ENCODE assay signal across 9 cellular contexts in genomic region chr18:7116001-7116831, GRCh38. TPM values are rescaled to one million over a fixed set of nuclear protein-coding genes. Genes with fewer than 3 reads are reported as not detected.
A peak's percentile ranks its signal among the peaks of the same experiment; 100 is the strongest.
DNase-seq lines count a peak whose midpoint lies in the region; ATAC-seq, FAIRE-seq and TF ChIP-seq lines count a peak whose summit lies in the region.
"Had no signal": no experiment of that assay in that cellular context is flagged by ENCODE, and none has a peak within 500 bp of the region (broad histone marks: within the 10 kb centered on the region; RNA-seq: fewer than 3 reads in every experiment).

No MANE protein-coding gene starts in this region.

- peak; percentile 40 to 47; a peak in 3 of 6 replicates for ATAC-seq in A549
- no peak for ATAC-seq in HG02840 (IDR thresholded peaks at IDR 0.05; ENCODE audit: low FRiP score, unreplicated experiment)
- ATAC-seq: K562 had no signal

- 16% methylated on average over 25 of the region's 25 CpGs for WGBS in A549 (ENCODE audit: missing lambda C conversion rate)

- no peak for TF ChIP-seq CTCF in A549 (IDR thresholded peaks at IDR 0.05)
- TF ChIP-seq CTCF in colonic mucosa (IDR thresholded peaks at IDR 0.05) = no peak
- TF ChIP-seq CTCF in BE2C (IDR thresholded peaks at IDR 0.05; ENCODE audit: low read depth, low read length) = no peak
- TF ChIP-seq CTCF in A673 (conservative IDR thresholded peaks at IDR 0.05; ENCODE audit: low read depth, low read length) = no peak

- POLR2A ChIA-PET in A549 (lab: Yijun Ruan, JAX) = no interaction called here
- POLR2A ChIA-PET in A673 (lab: Charles Lee; ENCODE audit: low non-redundant PET) = no interaction called here

- peak overlapping the region; percentile 95 for H3K4me2 ChIP-seq in A549

- BruUV-seq in A673 (replicated peaks; lab: Mats Ljungman, UMichigan) = no TSS peak

- peaks cover 6% of the 10 kb centered on the region; the same call in 2 of the 3 replicates for H3K4me1 ChIP-seq in A549
- H3K4me1 ChIP-seq in colonic mucosa = no peaks in the 10 kb centered on the region
- peaks cover 11% of the 10 kb centered on the region for H3K4me1 ChIP-seq in muscle layer of colon (ENCODE audit: insufficient read depth, low read length)
- no peaks in the 10 kb centered on the region for H3K4me1 ChIP-seq in BE2C
- H3K4me1 ChIP-seq in A673 (ENCODE audit: insufficient read depth, low read length, poor library complexity, severe bottlenecking) = no peaks in the 10 kb centered on the region

- CTCF ChIA-PET in A549 (lab: Yijun Ruan, JAX) = no interaction called here
- CTCF ChIA-PET in A673 (lab: Charles Lee) = no interaction called here

- DNase-seq in A549 (ENCODE audit: low read depth in 1 of 2, low spot score in 1 of 2) = no peak
- peak; percentile 41 for DNase-seq in HTR-8/SVneo (ENCODE audit: insufficient read length, low spot score)
- no peak for DNase-seq in colonic mucosa
- no peak for DNase-seq in BE2C
- DNase-seq in A673 (ENCODE audit: low spot score) = no peak
- no peak for DNase-seq in dedifferentiated amniotic fluid mesenchymal stem cell (ENCODE audit: extremely low spot score)

- peak overlapping the region; percentile 52; the same call in 2 of the 3 replicates for H3K4me3 ChIP-seq in A549
- H3K4me3 ChIP-seq in colonic mucosa = peak overlapping the region; percentile 26
- H3K4me3 ChIP-seq in muscle layer of colon (ENCODE audit: low read depth in 1 of 2, low read length in 2 of 2) = peak overlapping the region; percentile 52 to 55
- H3K4me3 ChIP-seq in BE2C (ENCODE audit: low read depth, low read length) = no peak overlapping the region
- H3K4me3 ChIP-seq in A673 (ENCODE audit: low read depth, low read length, poor library complexity, severe bottlenecking) = no peak overlapping the region
- H3K4me3 ChIP-seq: K562 had no signal

- no peak for TF ChIP-seq POLR2A in A549 (IDR thresholded peaks at IDR 0.05; ENCODE audit: low read length)

- FAIRE-seq in A549 (lab: Jason Lieb, UNC) (no peak), HTR-8/SVneo (lab: Jason Lieb, UNC) (no peak)
- FAIRE-seq: K562 had no signal

- intact Hi-C loops in colonic mucosa (cut with DNase I) (no loop called here), A673 (cut with micrococcal nuclease; ENCODE audit: unreplicated experiment) (no loop called here)

- H3K9ac ChIP-seq in colonic mucosa (ENCODE audit: low read depth in 2 of 2, low read length in 2 of 2) (no peak overlapping the region), muscle layer of colon (ENCODE audit: low read length) (no peak overlapping the region)

- H3K36me3 ChIP-seq in colonic mucosa = no peaks in the 10 kb centered on the region
- H3K36me3 ChIP-seq in muscle layer of colon (ENCODE audit: insufficient read depth, low read length) = no peaks in the 10 kb centered on the region
- H3K36me3 ChIP-seq in BE2C = no peaks in the 10 kb centered on the region
- no peaks in the 10 kb centered on the region for H3K36me3 ChIP-seq in A673 (ENCODE audit: insufficient read depth, low read length, poor library complexity, severe bottlenecking)

- H3K9me3 ChIP-seq in A549 (no peaks in the 10 kb centered on the region), colonic mucosa (no peaks in the 10 kb centered on the region), muscle layer of colon (ENCODE audit: low read length) (no peaks in the 10 kb centered on the region), BE2C (no peaks in the 10 kb centered on the region), A673 (ENCODE audit: low read depth, low read length, poor library complexity, severe bottlenecking) (peaks cover 7% of the 10 kb centered on the region)

- TF ChIP-seq EP300 in A549 (IDR thresholded peaks at IDR 0.05) = no peak

- TF ChIP-seq RAD21 in A549 (conservative IDR thresholded peaks at IDR 0.05 in 1 of 2, IDR thresholded peaks at IDR 0.05 in 1 of 2) = no peak

- H3K27ac ChIP-seq in A549 = no peak overlapping the region
- no peak overlapping the region for H3K27ac ChIP-seq in colonic mucosa
- H3K27ac ChIP-seq in muscle layer of colon (ENCODE audit: low read depth, low read length) = no peak overlapping the region
- no peak overlapping the region for H3K27ac ChIP-seq in A673 (ENCODE audit: low read depth, low read length, poor library complexity, severe bottlenecking)

- H3K27me3 ChIP-seq in colonic mucosa = peaks cover 42% of the 10 kb centered on the region
- peaks cover 21 to 52% of the 10 kb centered on the region in 2 donors for H3K27me3 ChIP-seq in muscle layer of colon (ENCODE audit: control insufficient read depth in 1 of 2, insufficient read depth in 2 of 2, low read length in 2 of 2)
- peaks cover 9% of the 10 kb centered on the region for H3K27me3 ChIP-seq in BE2C
- H3K27me3 ChIP-seq in A673 (replicated peaks; ENCODE audit: insufficient read depth, low read depth, low read length, poor library complexity) = no peaks in the 10 kb centered on the region

TF ChIP-seq in A549, 52 proteins besides CTCF, POLR2A, EP300 and RAD21:
- TF ChIP-seq RARB (CRISPR knock-in tag; IDR thresholded peaks at IDR 0.05) (no peak), SREBF2 (IDR thresholded peaks at IDR 0.05) (no peak), BCL3 (IDR thresholded peaks at IDR 0.05) (no peak), KDM5A (IDR thresholded peaks at IDR 0.05) (no peak), RCOR1 (IDR thresholded peaks at IDR 0.05; ENCODE audit: low read depth, low read length) (no peak), ZFP36 (IDR thresholded peaks at IDR 0.05; ENCODE audit: borderline replicate concordance, partially characterized antibody) (no peak), EHMT2 (IDR thresholded peaks at IDR 0.05; ENCODE audit: low read depth) (no peak), HOXA7 (CRISPR knock-in tag; IDR thresholded peaks at IDR 0.05) (no peak), CHD4 (IDR thresholded peaks at IDR 0.05; ENCODE audit: borderline replicate concordance) (no peak), CHD2 (IDR thresholded peaks at IDR 0.05; ENCODE audit: low read length, partially characterized antibody) (no peak), KDM1A (IDR thresholded peaks at IDR 0.05; ENCODE audit: low read depth) (no peak), NPAS2 (CRISPR knock-in tag; IDR thresholded peaks at IDR 0.05; ENCODE audit: borderline replicate concordance) (no peak), HDAC2 (IDR thresholded peaks at IDR 0.05) (no peak), HMGXB4 (CRISPR knock-in tag; IDR thresholded peaks at IDR 0.05; ENCODE audit: borderline replicate concordance) (no peak)
- TF ChIP-seq, protein P1, sequence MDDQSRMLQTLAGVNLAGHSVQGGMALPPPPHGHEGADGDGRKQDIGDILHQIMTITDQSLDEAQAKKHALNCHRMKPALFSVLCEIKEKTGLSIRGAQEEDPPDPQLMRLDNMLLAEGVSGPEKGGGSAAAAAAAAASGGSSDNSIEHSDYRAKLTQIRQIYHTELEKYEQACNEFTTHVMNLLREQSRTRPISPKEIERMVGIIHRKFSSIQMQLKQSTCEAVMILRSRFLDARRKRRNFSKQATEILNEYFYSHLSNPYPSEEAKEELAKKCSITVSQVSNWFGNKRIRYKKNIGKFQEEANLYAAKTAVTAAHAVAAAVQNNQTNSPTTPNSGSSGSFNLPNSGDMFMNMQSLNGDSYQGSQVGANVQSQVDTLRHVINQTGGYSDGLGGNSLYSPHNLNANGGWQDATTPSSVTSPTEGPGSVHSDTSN (IDR thresholded peaks at IDR 0.05) = no peak

RNA-seq across cellular contexts. Expression of gene LAMA1, which starts 1.4 kb away (rescaled TPM):
- polyA plus RNA-seq in A549 (2011; rRNA removed) = 0.06 and 0.11 TPM in 2 replicates
- polyA plus RNA-seq in A549 (2012; cell fraction: cytosol; rRNA removed) = 0.03 TPM in 2 replicates
- 0.04 and 0.12 TPM in 2 replicates for polyA plus RNA-seq in A549 (2012; cell fraction: nucleus; rRNA removed)
- 0.05 TPM in 2 of 3 replicates, not detected in the other for polyA plus RNA-seq in A549 (2017; fragmentation: RNase III; extraction: RNeasy Plus Mini Kit Qiagen cat#74134 plus additional on column Dnase treatment)
- polyA minus RNA-seq in A549 (2011; rRNA and poly(A)+ RNA removed) = 0.08 and 0.19 TPM in 2 replicates
- 10 to 100 TPM in 1 of 2 donors, 1 to 10 TPM in 1; 7.7 to 24.2 TPM for total RNA-seq in colonic mucosa
- polyA plus RNA-seq in BE2C (2012; ENCODE audit: insufficient read depth, insufficient read length, low read depth) = not detected
- total RNA-seq in A673 (2021) = not detected in 2 replicates
- polyA plus RNA-seq: K562 had no signal

Comparison
In these comparisons a context has a peak if more than half of its experiments do, and no peak if none do; other contexts are left out.
1. H3K4me3 ChIP-seq: peak in A549 (single experiment), colonic mucosa (single experiment) and muscle layer of colon (2 of 2); none in BE2C (single experiment) and A673 (single experiment).